Comparison of ENCODE assay signal across 1 cellular context in the genomic region with DNA sequence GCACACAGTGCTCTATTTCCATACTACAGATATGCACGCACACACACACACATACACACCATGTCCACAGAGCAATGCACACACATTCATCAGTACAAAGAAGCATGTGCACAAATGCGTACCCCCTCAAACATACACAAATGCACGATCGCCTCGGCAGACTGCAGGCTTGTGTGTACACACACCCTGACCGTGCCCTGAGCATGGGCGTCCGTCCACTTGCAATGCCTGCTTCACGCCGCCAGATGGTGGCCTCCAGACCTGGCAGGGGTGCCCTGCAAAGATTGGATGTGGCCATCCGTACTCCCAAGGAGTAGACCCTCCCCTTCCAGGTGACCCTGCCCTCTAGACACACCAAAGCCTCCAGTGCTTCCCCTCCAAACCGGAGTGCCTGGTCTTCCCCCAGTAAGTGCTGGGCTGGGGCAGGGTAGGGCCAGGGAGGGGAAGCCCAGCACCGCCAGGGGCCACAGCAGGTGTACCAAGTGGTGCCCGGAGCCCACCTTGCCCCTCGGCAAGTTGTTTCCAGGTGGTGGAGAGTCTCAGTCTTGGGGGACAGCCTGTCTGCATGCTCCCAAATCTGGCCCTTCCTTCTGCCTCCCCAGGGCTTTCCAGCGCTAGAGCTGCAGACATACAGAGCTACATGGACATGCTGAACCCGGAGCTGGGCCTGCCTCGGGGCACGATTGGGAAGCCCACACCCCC.
TF ChIP-seq lines count a peak whose summit lies in the region.

No MANE protein-coding gene starts in this region.

TF ChIP-seq in endothelial cell of umbilical vein, 7 proteins besides CTCF, POLR2A, EP300 and RAD21 (continued from another document):
- no peak for TF ChIP-seq FOS (IDR thresholded peaks at IDR 0.05; ENCODE audit: borderline replicate concordance, insufficient read depth, low read length)
- TF ChIP-seq EZH2 (IDR thresholded peaks at IDR 0.05; ENCODE audit: borderline replicate concordance, low read depth, low read length, severe bottlenecking): no peak
- no peak for TF ChIP-seq JUN (IDR thresholded peaks at IDR 0.05; ENCODE audit: borderline replicate concordance, insufficient read depth, insufficient read length, low read depth)
